Comparison of ENCODE assay signal across 19 cellular contexts in the genomic region with DNA sequence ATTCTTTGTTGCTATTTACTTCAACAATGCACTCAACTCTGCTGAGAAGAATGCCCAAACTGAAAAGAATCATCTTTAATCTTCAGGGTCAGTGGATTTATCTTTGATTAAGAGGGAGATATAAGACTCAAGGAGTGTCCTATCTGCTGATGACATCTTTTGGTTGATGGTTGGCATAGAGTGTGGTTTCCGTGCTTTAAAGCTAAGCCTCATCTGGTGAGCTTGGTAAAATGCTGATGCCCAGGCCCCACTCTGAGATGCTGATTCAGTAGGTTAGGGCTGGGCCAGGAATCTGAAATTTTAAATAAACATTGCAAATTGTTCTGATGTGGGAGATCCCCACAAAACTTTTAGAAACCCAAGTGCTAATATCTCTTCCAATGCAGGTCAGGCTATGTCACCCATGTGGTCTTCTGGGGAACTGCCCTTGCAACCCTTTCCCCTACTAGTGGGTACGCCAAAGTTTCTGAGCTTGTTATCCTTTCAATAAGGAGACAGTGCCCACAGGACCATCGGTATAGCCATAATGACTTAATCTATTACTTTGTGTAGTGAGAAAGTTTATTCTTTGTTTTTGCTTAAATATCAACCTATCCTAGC.
DNase-seq lines count a peak whose midpoint lies in the region; ATAC-seq and TF ChIP-seq lines count a peak whose summit lies in the region.
"Had no signal": no experiment of that assay in that cellular context is flagged by ENCODE, and none has a peak within 500 bp of the region (broad histone marks: within the 10 kb centered on the region; RNA-seq: fewer than 3 reads in every experiment).

No MANE protein-coding gene starts in this region.

- H3K27ac ChIP-seq in OCI-LY7 (ENCODE audit: low read depth, low read length, poor library complexity, severe bottlenecking), result peak overlapping the region; percentile 62
- H3K27ac ChIP-seq: A549, BLaER1, foreskin keratinocyte, PC-9 had no signal

- DNase-seq in activated CD4-positive, alpha-beta memory T cell treated with anti-CD3 and anti-CD28 coated beads for 36 hours, result peak; percentile 26
- no peak for DNase-seq in activated CD4-positive, alpha-beta memory T cell treated with anti-CD3 and anti-CD28 coated beads, Interleukin-2, amount 10 ng/mL, durations not matched to agents 7 days and 5 days
- DNase-seq in OCI-LY7 (ENCODE audit: low spot score), result no peak
- no peak for DNase-seq in effector memory CD8-positive, alpha-beta T cell
- DNase-seq in foreskin fibroblast, result no peak
- no peak for DNase-seq in HUDEP-2 (lab: John Stamatoyannopoulos, UW; ENCODE audit: unreplicated experiment in 76 of 76)
- DNase-seq in NCI-H748 (lab: John Stamatoyannopoulos, UW; ENCODE audit: unreplicated experiment), result no peak
- DNase-seq: activated CD8-positive, alpha-beta memory T cell treated with anti-CD3 and anti-CD28 coated beads, Interleukin-2, amount 50 U/mL, for 4 hours; foreskin keratinocyte; HFFc6; hypothalamus; NCI-H1694 treated with DMSO at 0.1 percent for 48 hours; NCI-H82; PC-9; stimulated activated CD4-positive, alpha-beta T cell treated with anti-CD3 and anti-CD28 coated beads, Interleukin-2, amount 100 ng/mL, for 24 hours had no signal

- peak overlapping the region; percentile 75 for H3K27ac Mint-ChIP-seq in activated CD4-positive, alpha-beta memory T cell treated with anti-CD3 and anti-CD28 coated beads for 36 hours
- H3K27ac Mint-ChIP-seq in activated CD4-positive, alpha-beta memory T cell treated with anti-CD3 and anti-CD28 coated beads, Interleukin-2, amount 10 ng/mL, durations not matched to agents 7 days and 5 days, result no peak overlapping the region
- peak overlapping the region; percentile 72 to 92 for H3K27ac Mint-ChIP-seq in effector memory CD8-positive, alpha-beta T cell
- peak overlapping the region; percentile 77 for H3K27ac Mint-ChIP-seq in stimulated activated memory B cell treated with anti-CD40 and anti-IgM and Interleukin-4, amounts not matched to agents 10 μg/mL and 1 μg/mL and 100 μg/mL, for 72 hours
- H3K27ac Mint-ChIP-seq: HFFc6, progenitor cell of endocrine pancreas had no signal

- peaks cover 77% of the 10 kb centered on the region for H3K36me3 ChIP-seq in OCI-LY7 (ENCODE audit: insufficient read depth, low read length)

- POLR2A ChIA-PET in activated CD4-positive, alpha-beta memory T cell treated with anti-CD3 and anti-CD28 coated beads for 36 hours (lab: Charles Lee), result interaction anchor here (0.6 to 1.9 kb wide), 4 partner anchors 16 to 108 kb away, joined by 3 to 4 read pairs (median 3); no protein-coding TSS in a partner anchor
- POLR2A ChIA-PET in activated CD4-positive, alpha-beta memory T cell treated with anti-CD3 and anti-CD28 coated beads, Interleukin-2, amount 10 ng/mL, durations not matched to agents 7 days and 5 days (lab: Charles Lee), result interaction anchor here (0.8 kb wide), 2 partner anchors 9 to 107 kb away, joined by 3 read pairs; no protein-coding TSS in a partner anchor
- POLR2A ChIA-PET in OCI-LY7 (lab: Charles Lee), result interaction anchor here (0.9 to 2.8 kb wide), 8 partner anchors 8 to 136 kb away, joined by 3 to 20 read pairs (median 3); no protein-coding TSS in a partner anchor

- H3K9me3 Mint-ChIP-seq in activated CD4-positive, alpha-beta memory T cell treated with anti-CD3 and anti-CD28 coated beads for 36 hours, result no peaks in the 10 kb centered on the region
- no peaks in the 10 kb centered on the region for H3K9me3 Mint-ChIP-seq in activated CD4-positive, alpha-beta memory T cell treated with anti-CD3 and anti-CD28 coated beads, Interleukin-2, amount 10 ng/mL, durations not matched to agents 7 days and 5 days
- no peaks in the 10 kb centered on the region for H3K9me3 Mint-ChIP-seq in effector memory CD8-positive, alpha-beta T cell
- no peaks in the 10 kb centered on the region for H3K9me3 Mint-ChIP-seq in stimulated activated memory B cell treated with anti-CD40 and anti-IgM and Interleukin-4, amounts not matched to agents 10 μg/mL and 1 μg/mL and 100 μg/mL, for 72 hours
- H3K9me3 Mint-ChIP-seq: HFFc6 had no signal

- CTCF ChIA-PET in activated CD4-positive, alpha-beta memory T cell treated with anti-CD3 and anti-CD28 coated beads for 36 hours (lab: Charles Lee), result interaction anchor here (0.6 to 3.9 kb wide), 4 partner anchors 11 to 142 kb away, joined by 3 to 22 read pairs (median 4); no protein-coding TSS in a partner anchor
- CTCF ChIA-PET in activated CD4-positive, alpha-beta memory T cell treated with anti-CD3 and anti-CD28 coated beads, Interleukin-2, amount 10 ng/mL, durations not matched to agents 7 days and 5 days (lab: Charles Lee), result interaction anchor here (1.5 to 1.6 kb wide), 2 partner anchors 11 to 59 kb away, joined by 3 read pairs; no protein-coding TSS in a partner anchor
- CTCF ChIA-PET in OCI-LY7 (lab: Charles Lee; ENCODE audit: unreplicated experiment), result interaction anchor here (0.6 kb wide), 1 partner anchor 10 kb away, joined by 3 read pairs; no protein-coding TSS in a partner anchor

- H3K4me3 Mint-ChIP-seq in activated CD4-positive, alpha-beta memory T cell treated with anti-CD3 and anti-CD28 coated beads for 36 hours, result no peak overlapping the region
- H3K4me3 Mint-ChIP-seq in activated CD4-positive, alpha-beta memory T cell treated with anti-CD3 and anti-CD28 coated beads, Interleukin-2, amount 10 ng/mL, durations not matched to agents 7 days and 5 days, result no peak overlapping the region
- H3K4me3 Mint-ChIP-seq in effector memory CD8-positive, alpha-beta T cell, result peak overlapping the region; percentile 13 to 36
- no peak overlapping the region for H3K4me3 Mint-ChIP-seq in stimulated activated memory B cell treated with anti-CD40 and anti-IgM and Interleukin-4, amounts not matched to agents 10 μg/mL and 1 μg/mL and 100 μg/mL, for 72 hours
- H3K4me3 Mint-ChIP-seq: HFFc6 had no signal

- peak overlapping the region; percentile 30 for H3K4me2 ChIP-seq in OCI-LY7 (ENCODE audit: low read length)
- H3K4me2 ChIP-seq: A549, BLaER1, PC-9 had no signal

- intact Hi-C loops in activated CD4-positive, alpha-beta memory T cell treated with anti-CD3 and anti-CD28 coated beads for 36 hours (cut with micrococcal nuclease), result no loop called here
- intact Hi-C loops in OCI-LY7 (cut with micrococcal nuclease; ENCODE audit: unreplicated experiment), result no loop called here

- H3K79me2 ChIP-seq in OCI-LY7 (ENCODE audit: insufficient read depth, low read depth, low read length), result no peaks in the 10 kb centered on the region

- no peaks in the 10 kb centered on the region for H4K20me1 ChIP-seq in OCI-LY7 (ENCODE audit: insufficient read depth, low read length)
- H4K20me1 ChIP-seq: BLaER1 had no signal

- peak; percentile 40 for TF ChIP-seq CTCF in OCI-LY7 (conservative IDR thresholded peaks at IDR 0.05; ENCODE audit: low read length)
- TF ChIP-seq CTCF in foreskin fibroblast (IDR thresholded peaks at IDR 0.05; ENCODE audit: low read depth, low read length), result no peak

- no peaks in the 10 kb centered on the region for H3K9me2 ChIP-seq in OCI-LY7 (ENCODE audit: insufficient read depth, low read length)

- no TSS peak for BruUV-seq in OCI-LY7 (replicated peaks; lab: Mats Ljungman, UMichigan)

- H3K4me1 ChIP-seq in OCI-LY7 (ENCODE audit: insufficient read depth, low read length, poor library complexity, severe bottlenecking), result peaks cover 55% of the 10 kb centered on the region
- H3K4me1 ChIP-seq: A549, foreskin keratinocyte had no signal

- H3K4me3 ChIP-seq in OCI-LY7 (ENCODE audit: low read depth, low read length, poor library complexity, severe bottlenecking), result no peak overlapping the region
- no peak overlapping the region for H3K4me3 ChIP-seq in foreskin fibroblast (ENCODE audit: low read depth in 1 of 2, low read length in 2 of 2)
- H3K4me3 ChIP-seq: A549, BLaER1, PC-9 had no signal

- no peaks in the 10 kb centered on the region for H3K9me3 ChIP-seq in OCI-LY7 (ENCODE audit: low read length)
- H3K9me3 ChIP-seq: A549, BLaER1 had no signal

- H2AFZ ChIP-seq in OCI-LY7 (ENCODE audit: low read length), result peak overlapping the region; percentile 44; the same call in 1 of the 2 replicates
- H2AFZ ChIP-seq: PC-9 had no signal

- no peaks in the 10 kb centered on the region for H3K27me3 Mint-ChIP-seq in activated CD4-positive, alpha-beta memory T cell treated with anti-CD3 and anti-CD28 coated beads for 36 hours
- no peaks in the 10 kb centered on the region for H3K27me3 Mint-ChIP-seq in activated CD4-positive, alpha-beta memory T cell treated with anti-CD3 and anti-CD28 coated beads, Interleukin-2, amount 10 ng/mL, durations not matched to agents 7 days and 5 days
- no peaks in the 10 kb centered on the region for H3K27me3 Mint-ChIP-seq in effector memory CD8-positive, alpha-beta T cell
- no peaks in the 10 kb centered on the region for H3K27me3 Mint-ChIP-seq in stimulated activated memory B cell treated with anti-CD40 and anti-IgM and Interleukin-4, amounts not matched to agents 10 μg/mL and 1 μg/mL and 100 μg/mL, for 72 hours
- H3K27me3 Mint-ChIP-seq: progenitor cell of endocrine pancreas had no signal

- peaks cover 64% of the 10 kb centered on the region for H3K4me1 Mint-ChIP-seq in activated CD4-positive, alpha-beta memory T cell treated with anti-CD3 and anti-CD28 coated beads for 36 hours (ENCODE audit: low read depth)
- peaks cover 46% of the 10 kb centered on the region for H3K4me1 Mint-ChIP-seq in activated CD4-positive, alpha-beta memory T cell treated with anti-CD3 and anti-CD28 coated beads, Interleukin-2, amount 10 ng/mL, durations not matched to agents 7 days and 5 days
- peaks cover 17 to 49% of the 10 kb centered on the region in 2 donors for H3K4me1 Mint-ChIP-seq in effector memory CD8-positive, alpha-beta T cell (ENCODE audit: low read depth in 2 of 2)
- peaks cover 47% of the 10 kb centered on the region for H3K4me1 Mint-ChIP-seq in stimulated activated memory B cell treated with anti-CD40 and anti-IgM and Interleukin-4, amounts not matched to agents 10 μg/mL and 1 μg/mL and 100 μg/mL, for 72 hours

- peaks cover 50% of the 10 kb centered on the region for H3K36me3 Mint-ChIP-seq in activated CD4-positive, alpha-beta memory T cell treated with anti-CD3 and anti-CD28 coated beads for 36 hours
- peaks cover 80% of the 10 kb centered on the region for H3K36me3 Mint-ChIP-seq in activated CD4-positive, alpha-beta memory T cell treated with anti-CD3 and anti-CD28 coated beads, Interleukin-2, amount 10 ng/mL, durations not matched to agents 7 days and 5 days (ENCODE audit: low read depth)
- peaks cover 99% of the 10 kb centered on the region for H3K36me3 Mint-ChIP-seq in effector memory CD8-positive, alpha-beta T cell (ENCODE audit: insufficient read depth)
- peaks cover 25% of the 10 kb centered on the region for H3K36me3 Mint-ChIP-seq in stimulated activated memory B cell treated with anti-CD40 and anti-IgM and Interleukin-4, amounts not matched to agents 10 μg/mL and 1 μg/mL and 100 μg/mL, for 72 hours

- ATAC-seq in effector memory CD8-positive, alpha-beta T cell (replicated peaks), result peak; percentile 54
- no peak for ATAC-seq in stimulated activated memory B cell treated with anti-CD40 and anti-IgM and Interleukin-4, amounts not matched to agents 10 μg/mL and 1 μg/mL and 100 μg/mL, for 72 hours
- ATAC-seq: A549, foreskin keratinocyte had no signal

Comparison
In these comparisons a context has a peak if more than half of its experiments do, and no peak if none do; other contexts are left out.
1. H3K4me3 Mint-ChIP-seq: peak in effector memory CD8-positive, alpha-beta T cell (2 of 2); none in activated CD4-positive, alpha-beta memory T cell treated with anti-CD3 and anti-CD28 coated beads for 36 hours (single experiment), activated CD4-positive, alpha-beta memory T cell treated with anti-CD3 and anti-CD28 coated beads, Interleukin-2, amount 10 ng/mL, durations not matched to agents 7 days and 5 days (single experiment) and stimulated activated memory B cell treated with anti-CD40 and anti-IgM and Interleukin-4, amounts not matched to agents 10 μg/mL and 1 μg/mL and 100 μg/mL, for 72 hours (single experiment).